In genomic region chr18:67628674-67629073, GRCh38 we compare ENCODE assay signal across 32 cellular contexts.
"Had no signal": no experiment of that assay in that cellular context is flagged by ENCODE, and none has a peak within 500 bp of the region (broad histone marks: within the 10 kb centered on the region; RNA-seq: fewer than 3 reads in every experiment).

No MANE protein-coding gene starts in this region.

- H3K9me3 ChIP-seq: ascending aorta, body of pancreas, Peyer's patch had no signal

- H3K4me1 Mint-ChIP-seq: activated CD4-positive, alpha-beta T cell treated with anti-CD3 and anti-CD28 coated beads, Interleukin-2, amount 10 ng/mL, durations not matched to agents 7 days and 5 days; activated naive CD8-positive, alpha-beta T cell treated with anti-CD3 and anti-CD28 coated beads, Interleukin-2, amount 50 U/mL, for 24 hours; central memory CD8-positive, alpha-beta T cell; T-cell had no signal

- H3K4me3 ChIP-seq: ascending aorta, body of pancreas, Peyer's patch, SK-N-MC had no signal

- DNase-seq: activated CD4-positive, alpha-beta memory T cell treated with anti-CD3 and anti-CD28 coated beads for 36 hours; activated CD4-positive, alpha-beta T cell treated with anti-CD3 and anti-CD28 coated beads, Interleukin-2, amount 10 ng/mL, durations not matched to agents 7 days and 5 days; activated CD4-positive, CD25-positive, alpha-beta regulatory T cell; activated CD8-positive, alpha-beta memory T cell treated with anti-CD3 and anti-CD28 coated beads for 24 hours; activated effector memory CD4-positive, alpha-beta T cell treated with anti-CD3 and anti-CD28 coated beads, Interleukin-2, amount 50 U/mL, for 16 hours; activated naive CD4-positive, alpha-beta T cell treated with Interleukin-2 at 50 U/mL for 16 hours; activated naive CD8-positive, alpha-beta T cell treated with anti-CD3 and anti-CD28 coated beads, Interleukin-2, amount 50 U/mL, for 24 hours; activated T-cell treated with anti-CD3 and anti-CD28 coated beads, Interleukin-2, amount 50 U/mL, for 4 hours; amniotic stem cell; body of pancreas; MV-4-11; NCI-H1092 treated with DMSO at 0.1 percent for 48 hours; NCI-H1417 treated with DMSO at 0.1 percent for 48 hours; NCI-H1694; NCI-H2029; NCI-H2107; NCI-H2171 treated with DMSO at 0.1 percent for 48 hours; NCI-H226; NCI-H510A; NCI-H526 treated with DMSO at 0.1 percent for 48 hours; NCI-H82; OCI-M1; Peyer's patch; SIG-M5; T-cell; T-helper 2 cell had no signal

- H3K27ac Mint-ChIP-seq: activated CD4-positive, alpha-beta memory T cell treated with anti-CD3 and anti-CD28 coated beads for 36 hours; activated CD4-positive, alpha-beta T cell treated with anti-CD3 and anti-CD28 coated beads, Interleukin-2, amount 10 ng/mL, durations not matched to agents 7 days and 5 days; activated naive CD4-positive, alpha-beta T cell treated with anti-CD3 and anti-CD28 coated beads, Interleukin-2, amount 50 U/mL, for 72 hours; activated naive CD8-positive, alpha-beta T cell treated with anti-CD3 and anti-CD28 coated beads, Interleukin-2, amount 50 U/mL, for 24 hours; T-cell had no signal

- H3K27ac ChIP-seq: ascending aorta, body of pancreas, Peyer's patch, SK-N-MC, VCaP had no signal

- H3K9me3 Mint-ChIP-seq: activated CD4-positive, alpha-beta memory T cell treated with anti-CD3 and anti-CD28 coated beads for 36 hours; activated CD4-positive, alpha-beta T cell treated with anti-CD3 and anti-CD28 coated beads, Interleukin-2, amount 10 ng/mL, durations not matched to agents 7 days and 5 days; activated naive CD4-positive, alpha-beta T cell treated with anti-CD3 and anti-CD28 coated beads, Interleukin-2, amount 50 U/mL, for 72 hours; activated naive CD8-positive, alpha-beta T cell treated with anti-CD3 and anti-CD28 coated beads, Interleukin-2, amount 50 U/mL, for 24 hours; activated T-cell treated with anti-CD3 and anti-CD28 coated beads, Interleukin-2, amount 50 U/mL, for 4 hours; central memory CD8-positive, alpha-beta T cell; T-cell had no signal

- H3K36me3 Mint-ChIP-seq: activated CD4-positive, alpha-beta memory T cell treated with anti-CD3 and anti-CD28 coated beads for 36 hours; activated naive CD4-positive, alpha-beta T cell treated with anti-CD3 and anti-CD28 coated beads, Interleukin-2, amount 50 U/mL, for 72 hours; T-cell had no signal

- H3K4me1 ChIP-seq: ascending aorta, body of pancreas, Peyer's patch had no signal

- H3K27me3 Mint-ChIP-seq: activated CD4-positive, alpha-beta T cell treated with anti-CD3 and anti-CD28 coated beads, Interleukin-2, amount 10 ng/mL, durations not matched to agents 7 days and 5 days; activated naive CD8-positive, alpha-beta T cell treated with anti-CD3 and anti-CD28 coated beads, Interleukin-2, amount 50 U/mL, for 24 hours; central memory CD8-positive, alpha-beta T cell had no signal

- H3K27me3 ChIP-seq: ascending aorta, body of pancreas, Peyer's patch had no signal

- FAIRE-seq: bronchial epithelial cell had no signal

- ATAC-seq: activated naive CD4-positive, alpha-beta T cell treated with anti-CD3 and anti-CD28 coated beads, Interleukin-2, amount 50 U/mL, for 72 hours; activated naive CD8-positive, alpha-beta T cell treated with anti-CD3 and anti-CD28 coated beads, Interleukin-2, amount 50 U/mL, for 24 hours; activated T-cell treated with anti-CD3 and anti-CD28 coated beads, Interleukin-2, amount 50 U/mL, for 4 hours; body of pancreas; T-cell had no signal

- H3K36me3 ChIP-seq: ascending aorta, Peyer's patch had no signal

- H3K4me3 Mint-ChIP-seq: activated CD4-positive, alpha-beta memory T cell treated with anti-CD3 and anti-CD28 coated beads for 36 hours; activated CD4-positive, alpha-beta T cell treated with anti-CD3 and anti-CD28 coated beads, Interleukin-2, amount 10 ng/mL, durations not matched to agents 7 days and 5 days; activated naive CD8-positive, alpha-beta T cell treated with anti-CD3 and anti-CD28 coated beads, Interleukin-2, amount 50 U/mL, for 24 hours; activated T-cell treated with anti-CD3 and anti-CD28 coated beads, Interleukin-2, amount 50 U/mL, for 4 hours; central memory CD8-positive, alpha-beta T cell; T-cell had no signal
